ENCODE assay signal across 26 cellular contexts in genomic region chr7:142637240-142637639, GRCh38.
DNase-seq lines count a peak whose midpoint lies in the region; ATAC-seq, FAIRE-seq and TF ChIP-seq lines count a peak whose summit lies in the region.
"Had no signal": no experiment of that assay in that cellular context is flagged by ENCODE, and none has a peak within 500 bp of the region (broad histone marks: within the 10 kb centered on the region; RNA-seq: fewer than 3 reads in every experiment).

No MANE protein-coding gene starts in this region.

- no peaks in the 10 kb centered on the region for H3K4me1 ChIP-seq in kidney (ENCODE audit: control insufficient read depth in 1 of 2, insufficient read depth in 1 of 2, low read depth in 1 of 2, low read length in 2 of 2)
- H3K4me1 ChIP-seq: esophagus muscularis mucosa, SJCRH30, vagina had no signal

- H3K36me3 Mint-ChIP-seq in activated T-cell treated with anti-CD3 and anti-CD28 coated beads, Interleukin-2, amount 50 U/mL, for 72 hours (ENCODE audit: insufficient read depth in 2 of 2): no peaks in the 10 kb centered on the region
- H3K36me3 Mint-ChIP-seq in activated naive CD4-positive, alpha-beta T cell treated with anti-CD3 and anti-CD28 coated beads, Interleukin-2, amount 50 U/mL, for 72 hours: no peaks in the 10 kb centered on the region
- no peaks in the 10 kb centered on the region for H3K36me3 Mint-ChIP-seq in natural killer cell treated with Interleukin-12 subunit alpha and Interleukin-12 subunit beta and Interleukin-15 and Interleukin-18, amount 100 ng/mL, for 72 hours
- H3K36me3 Mint-ChIP-seq: CD14-positive monocyte had no signal

- FAIRE-seq in kidney (lab: Jason Lieb, UNC): no peak
- FAIRE-seq: bronchial epithelial cell had no signal

- peak; percentile 54 to 66 for ATAC-seq in activated T-cell treated with anti-CD3 and anti-CD28 coated beads, Interleukin-2, amount 50 U/mL, for 72 hours (replicated peaks in 1 of 2)
- ATAC-seq in activated naive CD4-positive, alpha-beta T cell treated with anti-CD3 and anti-CD28 coated beads, Interleukin-2, amount 50 U/mL, for 72 hours: peak; percentile 53 to 57
- ATAC-seq in natural killer cell treated with Interleukin-12 subunit alpha and Interleukin-12 subunit beta and Interleukin-15 and Interleukin-18, amount 100 ng/mL, for 72 hours: no peak
- no peak for ATAC-seq in GM21825 (IDR thresholded peaks at IDR 0.05; ENCODE audit: unreplicated experiment)
- ATAC-seq: left lobe of liver, Panc1 had no signal

- H3K9me3 ChIP-seq in kidney (ENCODE audit: control insufficient read depth in 1 of 2, low read length in 2 of 2): no peaks in the 10 kb centered on the region
- H3K9me3 ChIP-seq: esophagus muscularis mucosa, SJCRH30, testis, vagina had no signal

- peak overlapping the region; percentile 99 for H3K27ac Mint-ChIP-seq in activated T-cell treated with anti-CD3 and anti-CD28 coated beads, Interleukin-2, amount 50 U/mL, for 72 hours
- H3K27ac Mint-ChIP-seq in activated naive CD4-positive, alpha-beta T cell treated with anti-CD3 and anti-CD28 coated beads, Interleukin-2, amount 50 U/mL, for 72 hours: peak overlapping the region; percentile 99
- H3K27ac Mint-ChIP-seq in natural killer cell treated with Interleukin-12 subunit alpha and Interleukin-12 subunit beta and Interleukin-15 and Interleukin-18, amount 100 ng/mL, for 72 hours: peak overlapping the region; percentile 4 to 69
- H3K27ac Mint-ChIP-seq: CD14-positive monocyte, endodermal cell had no signal

- H3K4me1 Mint-ChIP-seq in activated T-cell treated with anti-CD3 and anti-CD28 coated beads, Interleukin-2, amount 50 U/mL, for 72 hours (ENCODE audit: low read depth): peaks cover 25% of the 10 kb centered on the region
- peaks cover 11 to 15% of the 10 kb centered on the region in 2 donors for H3K4me1 Mint-ChIP-seq in natural killer cell treated with Interleukin-12 subunit alpha and Interleukin-12 subunit beta and Interleukin-15 and Interleukin-18, amount 100 ng/mL, for 72 hours (ENCODE audit: low read depth in 2 of 2)
- H3K4me1 Mint-ChIP-seq: endodermal cell had no signal

- no peak overlapping the region for H3K9ac ChIP-seq in kidney (ENCODE audit: low read length in 2 of 2)

- DNase-seq in activated T-cell treated with anti-CD3 and anti-CD28 coated beads, Interleukin-2, amount 50 U/mL, for 72 hours: no peak
- DNase-seq in activated T-cell treated with anti-CD3 and anti-CD28 coated beads, Interleukin-2, amount 50 U/mL, for 1 hour: no peak
- DNase-seq in KG1 (lab: John Stamatoyannopoulos, UW): peak; percentile 3
- no peak for DNase-seq in activated naive CD4-positive, alpha-beta T cell treated with anti-CD3 and anti-CD28 coated beads, Interleukin-2, amount 50 U/mL, for 72 hours (ENCODE audit: low spot score in 2 of 2)
- DNase-seq in natural killer cell treated with Interleukin-12 subunit alpha and Interleukin-12 subunit beta and Interleukin-15 and Interleukin-18, amount 100 ng/mL, for 72 hours (ENCODE audit: low spot score): no peak
- no peak for DNase-seq in kidney
- no peak for DNase-seq in 8988T
- DNase-seq: amygdala, endodermal cell, foreskin melanocyte, IMR-90, mesendoderm, NCI-H1092 treated with DMSO at 0.1 percent for 48 hours, NCI-H1930, NCI-H526, occipital lobe, SJCRH30, testis had no signal

- no peak overlapping the region for H3K4me3 ChIP-seq in kidney (ENCODE audit: low read length in 2 of 2)
- H3K4me3 ChIP-seq: coronary artery, esophagus muscularis mucosa, SJCRH30, testis, vagina had no signal

- TF ChIP-seq CTCF in kidney (IDR thresholded peaks at IDR 0.05; ENCODE audit: borderline replicate concordance, extremely low read depth, insufficient read depth): no peak

- H3K4me3 Mint-ChIP-seq in activated T-cell treated with anti-CD3 and anti-CD28 coated beads, Interleukin-2, amount 50 U/mL, for 72 hours: peak overlapping the region; percentile 89 to 97
- H3K4me3 Mint-ChIP-seq in natural killer cell treated with Interleukin-12 subunit alpha and Interleukin-12 subunit beta and Interleukin-15 and Interleukin-18, amount 100 ng/mL, for 72 hours: peak overlapping the region; percentile 77
- H3K4me3 Mint-ChIP-seq: endodermal cell had no signal

- no peaks in the 10 kb centered on the region for H3K36me3 ChIP-seq in kidney (ENCODE audit: control insufficient read depth in 1 of 2, insufficient read depth in 2 of 2, low read length in 2 of 2)
- H3K36me3 ChIP-seq: esophagus muscularis mucosa, SJCRH30, vagina had no signal

- no peaks in the 10 kb centered on the region for H3K9me3 Mint-ChIP-seq in activated T-cell treated with anti-CD3 and anti-CD28 coated beads, Interleukin-2, amount 50 U/mL, for 72 hours
- no peaks in the 10 kb centered on the region for H3K9me3 Mint-ChIP-seq in activated naive CD4-positive, alpha-beta T cell treated with anti-CD3 and anti-CD28 coated beads, Interleukin-2, amount 50 U/mL, for 72 hours
- no peaks in the 10 kb centered on the region for H3K9me3 Mint-ChIP-seq in natural killer cell treated with Interleukin-12 subunit alpha and Interleukin-12 subunit beta and Interleukin-15 and Interleukin-18, amount 100 ng/mL, for 72 hours

- no peak overlapping the region for H3K27ac ChIP-seq in kidney (ENCODE audit: low read depth in 2 of 2, low read length in 2 of 2)
- H3K27ac ChIP-seq: coronary artery, esophagus muscularis mucosa, SJCRH30, testis, vagina had no signal

- intact Hi-C loops in kidney (cut with DNase I): no loop called here

- no peaks in the 10 kb centered on the region for H3K27me3 Mint-ChIP-seq in activated T-cell treated with anti-CD3 and anti-CD28 coated beads, Interleukin-2, amount 50 U/mL, for 72 hours (ENCODE audit: low read depth)
- H3K27me3 Mint-ChIP-seq in natural killer cell treated with Interleukin-12 subunit alpha and Interleukin-12 subunit beta and Interleukin-15 and Interleukin-18, amount 100 ng/mL, for 72 hours: peaks cover 2 to 6% of the 10 kb centered on the region in 2 donors

Comparison
In these comparisons a context has a peak if more than half of its experiments do, and no peak if none do; other contexts are left out.
1. ATAC-seq: peak in activated T-cell treated with anti-CD3 and anti-CD28 coated beads, Interleukin-2, amount 50 U/mL, for 72 hours (2 of 2) and activated naive CD4-positive, alpha-beta T cell treated with anti-CD3 and anti-CD28 coated beads, Interleukin-2, amount 50 U/mL, for 72 hours (2 of 2); none in natural killer cell treated with Interleukin-12 subunit alpha and Interleukin-12 subunit beta and Interleukin-15 and Interleukin-18, amount 100 ng/mL, for 72 hours (0 of 2) and GM21825 (single experiment).
2. H3K27ac Mint-ChIP-seq: peak in every context shown above with its lines; median percentile 99 in activated T-cell treated with anti-CD3 and anti-CD28 coated beads, Interleukin-2, amount 50 U/mL, for 72 hours; 99 in activated naive CD4-positive, alpha-beta T cell treated with anti-CD3 and anti-CD28 coated beads, Interleukin-2, amount 50 U/mL, for 72 hours; 36 in natural killer cell treated with Interleukin-12 subunit alpha and Interleukin-12 subunit beta and Interleukin-15 and Interleukin-18, amount 100 ng/mL, for 72 hours.